Comparison of ENCODE assay signal across 18 cellular contexts in genomic region chr6:109612268-109612667, GRCh38.
A peak's percentile ranks its signal among the peaks of the same experiment; 100 is the strongest.
DNase-seq lines count a peak whose midpoint lies in the region; ATAC-seq and TF ChIP-seq lines count a peak whose summit lies in the region.
"Had no signal": no experiment of that assay in that cellular context is flagged by ENCODE, and none has a peak within 500 bp of the region (broad histone marks: within the 10 kb centered on the region; RNA-seq: fewer than 3 reads in every experiment).

No MANE protein-coding gene starts in this region.

- no TSS peak for BruUV-seq in A673 (replicated peaks; lab: Mats Ljungman, UMichigan)

- ATAC-seq in lower lobe of right lung (no peak), left ventricle myocardium superior (no peak)
- ATAC-seq: T-helper 17 cell had no signal

- no peak for TF ChIP-seq CTCF in A673 (conservative IDR thresholded peaks at IDR 0.05; ENCODE audit: low read depth, low read length)
- no peak for TF ChIP-seq CTCF in lower lobe of right lung (IDR thresholded peaks at IDR 0.05)

- H3K4me3 ChIP-seq in A673 (ENCODE audit: low read depth, low read length, poor library complexity, severe bottlenecking) = no peak overlapping the region
- H3K4me3 ChIP-seq in SJCRH30 = no peak overlapping the region
- H3K4me3 ChIP-seq in lower lobe of right lung = no peak overlapping the region
- H3K4me3 ChIP-seq: PC-9 had no signal

- CTCF ChIA-PET in A673 (lab: Charles Lee) = no interaction called here

- intact Hi-C loops in A673 (cut with micrococcal nuclease; ENCODE audit: unreplicated experiment) (no loop called here), lower lobe of right lung (cut with DNase I) (no loop called here), left ventricle myocardium superior (cut with micrococcal nuclease) (no loop called here)

- POLR2A ChIA-PET in A673 (lab: Charles Lee; ENCODE audit: low non-redundant PET) = no interaction called here

- H3K27ac ChIP-seq in A673 (ENCODE audit: low read depth, low read length, poor library complexity, severe bottlenecking) (no peak overlapping the region), SJCRH30 (no peak overlapping the region), lower lobe of right lung (no peak overlapping the region)
- H3K27ac ChIP-seq: PC-9 had no signal

- DNase-seq in NCI-H2227 (lab: John Stamatoyannopoulos, UW; ENCODE audit: unreplicated experiment) (peak; percentile 0), NCI-H2227 treated with DMSO at 0.1 percent for 48 hours (lab: John Stamatoyannopoulos, UW) (no peak), A673 (ENCODE audit: low spot score) (peak; percentile 4), NCI-H2029 (lab: John Stamatoyannopoulos, UW) (peak; percentile 71), SJCRH30 (peak; percentile 4 to 19), lower lobe of right lung (no peak), left ventricle myocardium superior (no peak)
- DNase-seq in stimulated activated CD4-positive, alpha-beta T cell treated with anti-CD3 and anti-CD28 coated beads, Interleukin-4, amount 100 ng/mL, for 24 hours = no peak
- DNase-seq: Calu3; CD4-positive, alpha-beta T cell; DMS79 treated with DMSO at 0.1 percent for 48 hours; KBM-7; MV-4-11; NCI-H187 treated with DMSO at 0.1 percent for 48 hours; NCI-H446; NCI-H526 treated with DMSO at 0.1 percent for 48 hours; PC-9; T-helper 17 cell had no signal

- H3K36me3 ChIP-seq in A673 (ENCODE audit: insufficient read depth, low read length, poor library complexity, severe bottlenecking) (no peaks in the 10 kb centered on the region), SJCRH30 (no peaks in the 10 kb centered on the region), lower lobe of right lung (no peaks in the 10 kb centered on the region)

- H3K27me3 ChIP-seq in A673 (replicated peaks; ENCODE audit: insufficient read depth, low read depth, low read length, poor library complexity) = no peaks in the 10 kb centered on the region
- H3K27me3 ChIP-seq in SJCRH30 = no peaks in the 10 kb centered on the region; the same call in 1 of the 2 replicates
- no peaks in the 10 kb centered on the region for H3K27me3 ChIP-seq in lower lobe of right lung (ENCODE audit: low read depth)

- H3K9me3 ChIP-seq in A673 (ENCODE audit: low read depth, low read length, poor library complexity, severe bottlenecking) (peaks cover 3% of the 10 kb centered on the region), SJCRH30 (replicated peaks) (no peaks in the 10 kb centered on the region), lower lobe of right lung (no peaks in the 10 kb centered on the region)

- no peaks in the 10 kb centered on the region for H3K4me1 ChIP-seq in A673 (ENCODE audit: insufficient read depth, low read length, poor library complexity, severe bottlenecking)
- H3K4me1 ChIP-seq in SJCRH30 = no peaks in the 10 kb centered on the region
- no peaks in the 10 kb centered on the region for H3K4me1 ChIP-seq in lower lobe of right lung

Comparison
In these comparisons a context has a peak if more than half of its experiments do, and no peak if none do; other contexts are left out.
1. DNase-seq: peak in NCI-H2227 (single experiment), A673 (single experiment), NCI-H2029 (single experiment) and SJCRH30 (2 of 2); none in NCI-H2227 treated with DMSO at 0.1 percent for 48 hours (single experiment), lower lobe of right lung (single experiment), left ventricle myocardium superior (single experiment) and stimulated activated CD4-positive, alpha-beta T cell treated with anti-CD3 and anti-CD28 coated beads, Interleukin-4, amount 100 ng/mL, for 24 hours (single experiment).